ENCODE assay signal across 1 cellular context in genomic region chr17:33905338-33905800, GRCh38.
TF ChIP-seq lines count a peak whose summit lies in the region.

No MANE protein-coding gene starts in this region.

TF ChIP-seq in K562, 482 proteins besides CTCF, POLR2A, EP300 and RAD21 (continued from another document and continues in another):
- no peak for TF ChIP-seq FOXK1 (CRISPR knock-in tag; IDR thresholded peaks at IDR 0.05; ENCODE audit: borderline replicate concordance)
- no peak for TF ChIP-seq SETDB1 (IDR thresholded peaks at IDR 0.05; ENCODE audit: low read length)
- no peak for TF ChIP-seq FIP1L1 (IDR thresholded peaks at IDR 0.05; ENCODE audit: low read depth, low read length, poor library complexity, severe bottlenecking)
- peak; percentile 78 for TF ChIP-seq ZNF239 (CRISPR knock-in tag; IDR thresholded peaks at IDR 0.05)
- TF ChIP-seq PHF21A (IDR thresholded peaks at IDR 0.05; ENCODE audit: borderline replicate concordance, low read depth) = no peak; the same call in 1 of the 2 replicates
- TF ChIP-seq RHOXF2B (CRISPR knock-in tag; conservative IDR thresholded peaks at IDR 0.05) = no peak
- no peak for TF ChIP-seq HMGXB4 (CRISPR knock-in tag; IDR thresholded peaks at IDR 0.05)
- TF ChIP-seq TSHZ1 (CRISPR knock-in tag; IDR thresholded peaks at IDR 0.05) = no peak
- TF ChIP-seq NEUROD1 (IDR thresholded peaks at IDR 0.05; ENCODE audit: borderline replicate concordance, low read depth, low read length, partially characterized antibody) = peak; percentile 94
- TF ChIP-seq ZNF668 (CRISPR knock-in tag; IDR thresholded peaks at IDR 0.05) = no peak
- TF ChIP-seq RBM15 (IDR thresholded peaks at IDR 0.05; ENCODE audit: insufficient read depth, low read length) = no peak
- TF ChIP-seq CLOCK (CRISPR knock-in tag; IDR thresholded peaks at IDR 0.05; ENCODE audit: borderline replicate concordance) = no peak
- no peak for TF ChIP-seq COPS2 (conservative IDR thresholded peaks at IDR 0.05)
- no peak for TF ChIP-seq ZBTB34 (CRISPR knock-in tag; IDR thresholded peaks at IDR 0.05)
- no peak for TF ChIP-seq SAP30 (IDR thresholded peaks at IDR 0.05; ENCODE audit: borderline replicate concordance, insufficient read depth, low read depth, low read length, poor library complexity, severe bottlenecking)
- TF ChIP-seq ZNF696 (CRISPR knock-in tag; conservative IDR thresholded peaks at IDR 0.05) = no peak
- TF ChIP-seq ATF4 (CRISPR knock-in tag; IDR thresholded peaks at IDR 0.05) = peak; percentile 88
- TF ChIP-seq POLR2AphosphoS5 (IDR thresholded peaks at IDR 0.05; ENCODE audit: control insufficient read depth, insufficient read depth, low read depth, low read length) = peak; percentile 98
- peak; percentile 94 for TF ChIP-seq TARDBP (IDR thresholded peaks at IDR 0.05)
- TF ChIP-seq ADNP (tag; IDR thresholded peaks at IDR 0.05) = 0 out of 2 replicates have a peak, but pooled peaks have one; percentile 15
- no peak for TF ChIP-seq SRSF7 (optimal IDR thresholded peaks at IDR 0.05; ENCODE audit: low read depth, low read length)
- TF ChIP-seq ETV5 (CRISPR knock-in tag; IDR thresholded peaks at IDR 0.05; ENCODE audit: low read depth) = no peak
- no peak for TF ChIP-seq PCBP2 (IDR thresholded peaks at IDR 0.05; ENCODE audit: low read depth, low read length, poor library complexity, severe bottlenecking)
- TF ChIP-seq ZNF584 (CRISPR knock-in tag; IDR thresholded peaks at IDR 0.05; ENCODE audit: low read depth) = no peak
- no peak for TF ChIP-seq DEAF1 (CRISPR knock-in tag; IDR thresholded peaks at IDR 0.05)
- TF ChIP-seq ZKSCAN8 (CRISPR knock-in tag; IDR thresholded peaks at IDR 0.05) = peak; percentile 52; the same call in 1 of the 2 replicates
- TF ChIP-seq ZNF197 (CRISPR knock-in tag; IDR thresholded peaks at IDR 0.05; ENCODE audit: low read depth) = peak; percentile 85
- TF ChIP-seq MAFK (IDR thresholded peaks at IDR 0.05; ENCODE audit: low read length) = peak; percentile 62; the same call in 1 of the 2 replicates
- TF ChIP-seq CCAR2 (IDR thresholded peaks at IDR 0.05; ENCODE audit: low read depth, low read length) = no peak
- no peak for TF ChIP-seq POLR3G (IDR thresholded peaks at IDR 0.05; ENCODE audit: extremely low read depth, insufficient read length, insufficient replicate concordance)
- TF ChIP-seq ZNF764 (CRISPR knock-in tag; IDR thresholded peaks at IDR 0.05; ENCODE audit: low read depth) = no peak
- TF ChIP-seq ESRRA (IDR thresholded peaks at IDR 0.05; ENCODE audit: borderline replicate concordance, low read depth) = peak; percentile 81; the same call in 1 of the 2 replicates
- TF ChIP-seq ZNF282 (CRISPR knock-in tag; IDR thresholded peaks at IDR 0.05) = no peak
- peak; percentile 81 for TF ChIP-seq MYNN (IDR thresholded peaks at IDR 0.05)
- TF ChIP-seq MYNN (CRISPR knock-in tag; IDR thresholded peaks at IDR 0.05) = no peak
- TF ChIP-seq GTF2E2 (tag; IDR thresholded peaks at IDR 0.05) = no peak
- peak; percentile 87 for TF ChIP-seq SMAD3 (CRISPR knock-in tag; conservative IDR thresholded peaks at IDR 0.05)
- no peak for TF ChIP-seq FOXP1 (CRISPR knock-in tag; IDR thresholded peaks at IDR 0.05)
- TF ChIP-seq E2F5 (CRISPR knock-in tag; IDR thresholded peaks at IDR 0.05) = no peak
- TF ChIP-seq ZNF280B (CRISPR knock-in tag; IDR thresholded peaks at IDR 0.05) = no peak
- TF ChIP-seq HIVEP1 (CRISPR knock-in tag; IDR thresholded peaks at IDR 0.05) = no peak
- TF ChIP-seq SNRNP70 (optimal IDR thresholded peaks at IDR 0.05; ENCODE audit: low read depth, low read length) = no peak
- no peak for TF ChIP-seq ERF (CRISPR knock-in tag; IDR thresholded peaks at IDR 0.05)
- peak; percentile 96 for TF ChIP-seq SMARCC2 (IDR thresholded peaks at IDR 0.05; ENCODE audit: low read depth)
- TF ChIP-seq ZNF316 (IDR thresholded peaks at IDR 0.05) = no peak; the same call in 1 of the 2 replicates
- peak; percentile 68 for TF ChIP-seq MYBL2 (IDR thresholded peaks at IDR 0.05; ENCODE audit: low read depth)
- TF ChIP-seq MYBL2 (CRISPR knock-in tag; IDR thresholded peaks at IDR 0.05; ENCODE audit: borderline replicate concordance) = no peak
- TF ChIP-seq NR4A1 (CRISPR knock-in tag; IDR thresholded peaks at IDR 0.05) = no peak
- TF ChIP-seq NR4A1 (tag; IDR thresholded peaks at IDR 0.05) = peak; percentile 87; the same call in 1 of the 2 replicates
- no peak for TF ChIP-seq ZNF12 (CRISPR knock-in tag; IDR thresholded peaks at IDR 0.05)
- TF ChIP-seq BRF2 (IDR thresholded peaks at IDR 0.05; ENCODE audit: borderline replicate concordance, insufficient read depth, insufficient read length) = no peak
- TF ChIP-seq ZNF124 (CRISPR knock-in tag; IDR thresholded peaks at IDR 0.05) = no peak
- TF ChIP-seq ARHGAP35 (IDR thresholded peaks at IDR 0.05; ENCODE audit: partially characterized antibody) = no peak
- peak; percentile 94 for TF ChIP-seq CEBPG (CRISPR knock-in tag; IDR thresholded peaks at IDR 0.05)
- TF ChIP-seq CEBPG (tag; conservative IDR thresholded peaks at IDR 0.05 in 1 of 2, IDR thresholded peaks at IDR 0.05 in 1 of 2) = peak; percentile 92 to 93
